ENCODE assay signal across 1 cellular context in genomic region chr10:133310789-133311188, GRCh38.
TF ChIP-seq lines count a peak whose summit lies in the region.

No MANE protein-coding gene starts in this region.

TF ChIP-seq in IMR-90, 13 proteins besides CTCF, POLR2A, EP300 and RAD21:
- TF ChIP-seq MAFK (IDR thresholded peaks at IDR 0.05; ENCODE audit: low read depth, low read length), result 0 out of 2 replicates have a peak, but pooled peaks have one; percentile 21
- TF ChIP-seq CEBPB (IDR thresholded peaks at IDR 0.05; ENCODE audit: low read depth, low read length), result no peak
